ENCODE assay signal across 30 cellular contexts in genomic region chr10:102429468-102429867, GRCh38. TPM values are rescaled to one million over a fixed set of nuclear protein-coding genes. Genes with fewer than 3 reads are reported as not detected.
"Had no signal": no experiment of that assay in that cellular context is flagged by ENCODE, and none has a peak within 500 bp of the region (broad histone marks: within the 10 kb centered on the region; RNA-seq: fewer than 3 reads in every experiment).

No MANE protein-coding gene starts in this region.

- H3K27ac Mint-ChIP-seq: effector memory CD8-positive, alpha-beta T cell; immature natural killer cell; naive thymus-derived CD8-positive, alpha-beta T cell; nephron progenitor cell; stimulated activated memory B cell treated with anti-CD40 and anti-IgM and Interleukin-4, amounts not matched to agents 10 μg/mL and 1 μg/mL and 100 μg/mL, for 72 hours; stimulated activated naive CD8-positive, alpha-beta T cell treated with anti-CD3 and anti-CD28 coated beads, Interleukin-15, Interleukin-2, amounts not matched to agents 100 ng/mL and 50 ng/mL, for 24 hours had no signal

- DNase-seq: cortex of kidney; effector memory CD8-positive, alpha-beta T cell; erythroblast; esophagus squamous epithelium; foreskin melanocyte; glutamatergic neuron; heart right ventricle; hypothalamus; immature natural killer cell; left ventricle myocardium superior; lower lobe of right lung; naive thymus-derived CD8-positive, alpha-beta T cell; nephron progenitor cell; nucleus accumbens; right cardiac atrium; sigmoid colon; stimulated activated CD4-positive, alpha-beta T cell treated with anti-CD3 and anti-CD28 coated beads, Interleukin-2, amount 100 ng/mL, for 24 hours; stimulated activated CD4-positive, alpha-beta T cell treated with anti-CD3 and anti-CD28 coated beads, Interleukin-4, amount 100 ng/mL, for 24 hours; upper lobe of right lung; uterus had no signal

- H3K27ac ChIP-seq: esophagus squamous epithelium, heart right ventricle, lower lobe of right lung, prostate gland, sigmoid colon, thoracic aorta, tibial nerve, upper lobe of right lung, uterus had no signal

- H3K4me3 Mint-ChIP-seq: effector memory CD8-positive, alpha-beta T cell; immature natural killer cell; naive thymus-derived CD8-positive, alpha-beta T cell; nephron progenitor cell; stimulated activated memory B cell treated with anti-CD40 and anti-IgM and Interleukin-4, amounts not matched to agents 10 μg/mL and 1 μg/mL and 100 μg/mL, for 72 hours; stimulated activated naive CD8-positive, alpha-beta T cell treated with anti-CD3 and anti-CD28 coated beads, Interleukin-15, Interleukin-2, amounts not matched to agents 100 ng/mL and 50 ng/mL, for 24 hours had no signal

- H3K36me3 ChIP-seq: prostate gland, uterus had no signal

- H3K27me3 ChIP-seq: upper lobe of right lung, uterus had no signal

- H3K9me3 Mint-ChIP-seq: effector memory CD8-positive, alpha-beta T cell; immature natural killer cell; naive thymus-derived CD8-positive, alpha-beta T cell; nephron progenitor cell; stimulated activated memory B cell treated with anti-CD40 and anti-IgM and Interleukin-4, amounts not matched to agents 10 μg/mL and 1 μg/mL and 100 μg/mL, for 72 hours; stimulated activated naive CD8-positive, alpha-beta T cell treated with anti-CD3 and anti-CD28 coated beads, Interleukin-15, Interleukin-2, amounts not matched to agents 100 ng/mL and 50 ng/mL, for 24 hours had no signal

- H3K27me3 Mint-ChIP-seq: effector memory CD8-positive, alpha-beta T cell; stimulated activated memory B cell treated with anti-CD40 and anti-IgM and Interleukin-4, amounts not matched to agents 10 μg/mL and 1 μg/mL and 100 μg/mL, for 72 hours; stimulated activated naive CD8-positive, alpha-beta T cell treated with anti-CD3 and anti-CD28 coated beads, Interleukin-15, Interleukin-2, amounts not matched to agents 100 ng/mL and 50 ng/mL, for 24 hours had no signal

- H3K9me3 ChIP-seq: esophagus squamous epithelium, heart right ventricle, lower lobe of right lung, prostate gland, sigmoid colon, thoracic aorta, tibial nerve, upper lobe of right lung, uterus had no signal

- H3K4me3 ChIP-seq: esophagus squamous epithelium, heart right ventricle, lower lobe of right lung, prostate gland, sigmoid colon, thoracic aorta, tibial nerve, upper lobe of right lung, uterus had no signal

RNA-seq across cellular contexts. Expression of gene PSD, which starts 10.9 kb away (rescaled TPM):
- total RNA-seq: mesenteric fat pad had no signal

RNA-seq across cellular contexts. Expression of gene C10orf95, which starts 21.9 kb away (rescaled TPM):
- total RNA-seq: dermis microvascular lymphatic vessel endothelial cell, heart right ventricle, left ventricle myocardium superior, myocyte, osteocyte, right cardiac atrium, skeletal muscle tissue, thoracic aorta had no signal
- polyA plus RNA-seq: heart right ventricle had no signal
